25 cellular contexts compared by ENCODE assay signal in the genomic region with DNA sequence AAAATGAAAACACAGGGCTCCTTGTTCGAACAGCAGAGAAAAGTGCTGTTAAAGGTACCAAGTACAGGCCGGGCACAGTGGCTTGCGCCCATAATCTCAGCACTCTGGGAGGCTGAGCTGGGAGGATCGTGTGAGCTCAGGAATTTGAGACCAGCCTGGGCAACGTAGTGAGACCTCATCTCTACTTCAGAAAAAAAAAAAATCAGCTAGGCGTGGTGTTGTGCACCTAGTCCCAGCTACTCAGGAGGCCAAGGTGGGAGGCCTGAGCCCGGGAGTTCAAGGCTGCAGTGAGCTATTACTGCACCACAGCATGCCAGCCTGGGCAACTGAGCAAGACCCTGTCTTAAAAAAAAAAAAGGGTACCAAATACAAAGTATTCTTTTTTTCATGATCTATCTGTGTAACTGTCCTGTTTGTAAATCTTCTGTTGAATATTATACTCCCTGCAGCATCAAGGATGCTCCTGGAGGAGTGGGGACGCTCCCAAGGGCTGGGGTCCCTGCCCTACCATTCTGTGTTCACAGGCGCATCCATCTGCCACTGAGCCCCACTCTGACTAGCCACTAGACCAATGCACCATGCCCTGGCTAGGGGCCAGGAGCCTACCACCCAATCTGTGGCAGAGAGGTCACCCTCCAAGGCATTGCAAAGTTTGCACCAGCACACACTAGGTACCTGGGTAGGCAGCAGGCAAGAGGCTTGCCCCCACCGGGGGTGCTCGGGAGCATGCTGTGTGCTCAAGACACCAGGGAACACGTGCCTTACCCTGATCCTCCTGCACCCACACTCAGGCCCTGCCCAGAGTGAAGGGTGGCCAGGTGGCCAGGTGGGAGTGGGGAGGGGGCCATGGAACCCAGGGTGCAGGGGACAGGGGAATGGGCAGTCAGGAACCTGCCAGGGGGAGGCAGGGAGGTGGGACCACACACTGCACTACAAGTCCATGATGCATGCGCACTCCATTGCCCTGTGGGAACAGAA.
"Had no signal": no experiment of that assay in that cellular context is flagged by ENCODE, and none has a peak within 500 bp of the region (broad histone marks: within the 10 kb centered on the region; RNA-seq: fewer than 3 reads in every experiment).

No MANE protein-coding gene starts in this region.

- FAIRE-seq: astrocyte had no signal

- H3K27ac Mint-ChIP-seq: activated B cell treated with CpG ODN at 0.5 μM for 24 hours; activated CD4-positive, alpha-beta T cell treated with anti-CD3 and anti-CD28 coated beads, Interleukin-2, amount 10 ng/mL, durations not matched to agents 24 days and 14 days; activated CD8-positive, alpha-beta memory T cell treated with anti-CD3 and anti-CD28 coated beads, Interleukin-2, amount 10 ng/mL, durations not matched to agents 7 days and 5 days; activated naive CD4-positive, alpha-beta T cell treated with anti-CD3 and anti-CD28 coated beads for 36 hours; activated naive CD8-positive, alpha-beta T cell; activated T-helper 17 cell treated with anti-CD3 and anti-CD28 coated beads, Interleukin-2, amount 50 U/mL, for 72 hours; T-helper 1 cell treated with Interleukin-12 subunit alpha and Interleukin-12 subunit beta and Interleukin-4 antibody, amounts not matched to agents 30 μg/mL and 1 μg/mL, for 36 hours had no signal

- H3K27me3 Mint-ChIP-seq: activated B cell treated with CpG ODN at 0.5 μM for 24 hours; activated CD4-positive, alpha-beta T cell treated with anti-CD3 and anti-CD28 coated beads, Interleukin-2, amount 10 ng/mL, durations not matched to agents 24 days and 14 days; activated CD8-positive, alpha-beta memory T cell treated with anti-CD3 and anti-CD28 coated beads, Interleukin-2, amount 10 ng/mL, durations not matched to agents 7 days and 5 days; activated naive CD8-positive, alpha-beta T cell; activated T-helper 17 cell treated with anti-CD3 and anti-CD28 coated beads, Interleukin-2, amount 50 U/mL, for 72 hours had no signal

- H3K36me3 Mint-ChIP-seq: activated CD8-positive, alpha-beta memory T cell treated with anti-CD3 and anti-CD28 coated beads, Interleukin-2, amount 10 ng/mL, durations not matched to agents 7 days and 5 days; activated naive CD8-positive, alpha-beta T cell; brain had no signal

- DNase-seq: activated B cell treated with CpG ODN at 0.5 μM for 24 hours; activated CD4-positive, alpha-beta T cell treated with anti-CD3 and anti-CD28 coated beads for 1 hour; activated CD4-positive, alpha-beta T cell treated with anti-CD3 and anti-CD28 coated beads, Interleukin-2, amount 10 ng/mL, durations not matched to agents 24 days and 14 days; activated CD4-positive, alpha-beta T cell treated with anti-CD3 and anti-CD28 coated beads, Interleukin-2, amount 50 U/mL, for 48 hours; activated CD8-positive, alpha-beta memory T cell treated with anti-CD3 and anti-CD28 coated beads, Interleukin-2, amount 10 ng/mL, durations not matched to agents 7 days and 5 days; activated gamma-delta T cell; activated naive CD4-positive, alpha-beta T cell treated with anti-CD3 and anti-CD28 coated beads for 36 hours; activated T-cell treated with anti-CD3 and anti-CD28 coated beads, Interleukin-2, amount 50 U/mL, for 48 hours; amygdala; NCI-H1092; NCI-H1417; NCI-H2029; NCI-H2107; NCI-H2171 treated with DMSO at 0.1 percent for 48 hours; NCI-H345; NCI-H510A; NCI-H69; PC-3; SHP77 treated with DMSO at 0.1 percent for 48 hours had no signal

- H3K4me3 Mint-ChIP-seq: activated B cell treated with CpG ODN at 0.5 μM for 24 hours; activated CD4-positive, alpha-beta T cell treated with anti-CD3 and anti-CD28 coated beads, Interleukin-2, amount 10 ng/mL, durations not matched to agents 24 days and 14 days; activated CD8-positive, alpha-beta memory T cell treated with anti-CD3 and anti-CD28 coated beads, Interleukin-2, amount 10 ng/mL, durations not matched to agents 7 days and 5 days; activated naive CD4-positive, alpha-beta T cell treated with anti-CD3 and anti-CD28 coated beads for 36 hours; activated naive CD8-positive, alpha-beta T cell; activated T-helper 17 cell treated with anti-CD3 and anti-CD28 coated beads, Interleukin-2, amount 50 U/mL, for 72 hours; brain; T-helper 1 cell treated with Interleukin-12 subunit alpha and Interleukin-12 subunit beta and Interleukin-4 antibody, amounts not matched to agents 30 μg/mL and 1 μg/mL, for 36 hours had no signal

- H3K9ac ChIP-seq: KMS-11 had no signal

- H3K4me2 ChIP-seq: KMS-11 had no signal

- H3K4me1 Mint-ChIP-seq: activated B cell treated with CpG ODN at 0.5 μM for 24 hours; activated CD4-positive, alpha-beta T cell treated with anti-CD3 and anti-CD28 coated beads, Interleukin-2, amount 10 ng/mL, durations not matched to agents 24 days and 14 days; activated CD8-positive, alpha-beta memory T cell treated with anti-CD3 and anti-CD28 coated beads, Interleukin-2, amount 10 ng/mL, durations not matched to agents 7 days and 5 days; activated T-helper 17 cell treated with anti-CD3 and anti-CD28 coated beads, Interleukin-2, amount 50 U/mL, for 72 hours; brain had no signal

- H3K9me3 Mint-ChIP-seq: activated B cell treated with CpG ODN at 0.5 μM for 24 hours; activated CD4-positive, alpha-beta T cell treated with anti-CD3 and anti-CD28 coated beads, Interleukin-2, amount 10 ng/mL, durations not matched to agents 24 days and 14 days; activated naive CD4-positive, alpha-beta T cell treated with anti-CD3 and anti-CD28 coated beads for 36 hours; activated T-helper 17 cell treated with anti-CD3 and anti-CD28 coated beads, Interleukin-2, amount 50 U/mL, for 72 hours; T-helper 1 cell treated with Interleukin-12 subunit alpha and Interleukin-12 subunit beta and Interleukin-4 antibody, amounts not matched to agents 30 μg/mL and 1 μg/mL, for 36 hours had no signal

- ATAC-seq: activated CD8-positive, alpha-beta memory T cell treated with anti-CD3 and anti-CD28 coated beads, Interleukin-2, amount 10 ng/mL, durations not matched to agents 7 days and 5 days; activated T-helper 17 cell treated with anti-CD3 and anti-CD28 coated beads, Interleukin-2, amount 50 U/mL, for 72 hours; PC-3 had no signal

- H3K27ac ChIP-seq: KMS-11 had no signal
